18 cellular contexts compared by ENCODE assay signal in the genomic region with DNA sequence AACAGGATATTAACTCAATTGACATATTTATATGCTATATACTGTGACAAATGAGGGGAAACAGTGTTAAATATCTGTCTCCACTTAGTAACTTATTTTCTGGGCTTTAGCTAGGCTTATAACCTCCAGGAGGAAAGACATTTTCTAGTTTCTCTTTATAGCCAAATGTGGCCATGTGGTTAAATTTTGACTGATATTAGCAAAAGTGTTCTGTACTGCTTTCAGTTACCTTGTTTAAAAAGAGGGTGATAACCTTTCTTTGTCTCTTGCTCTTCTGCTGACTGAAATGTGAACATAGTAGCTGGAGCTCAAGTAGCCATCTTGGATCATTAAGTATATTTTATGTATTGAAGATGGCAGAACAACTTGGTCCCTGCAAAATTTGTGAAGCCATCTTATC.
DNase-seq lines count a peak whose midpoint lies in the region; ATAC-seq and TF ChIP-seq lines count a peak whose summit lies in the region.
"Had no signal": no experiment of that assay in that cellular context is flagged by ENCODE, and none has a peak within 500 bp of the region (broad histone marks: within the 10 kb centered on the region; RNA-seq: fewer than 3 reads in every experiment).

No MANE protein-coding gene starts in this region.

- H3K79me2 ChIP-seq in neural progenitor cell (ENCODE audit: low read depth): no peaks in the 10 kb centered on the region

- H2AFZ ChIP-seq in neural progenitor cell (replicated peaks): no peak overlapping the region
- H2AFZ ChIP-seq: GM23338 had no signal

- H3K27ac ChIP-seq in neural progenitor cell: no peak overlapping the region
- H3K27ac ChIP-seq: A549, RWPE1, SJSA1 had no signal

- H3K4me1 Mint-ChIP-seq in neural progenitor cell: peaks cover 20% of the 10 kb centered on the region
- H3K4me1 Mint-ChIP-seq: CD14-positive monocyte had no signal

- no peak overlapping the region for H3K4me3 Mint-ChIP-seq in neural progenitor cell
- H3K4me3 Mint-ChIP-seq: CD14-positive monocyte, GM23338, HFFc6 had no signal

- peaks cover 23% of the 10 kb centered on the region for H3K36me3 Mint-ChIP-seq in neural progenitor cell
- H3K36me3 Mint-ChIP-seq: CD14-positive monocyte had no signal

- ATAC-seq in GM18508 (IDR thresholded peaks at IDR 0.05; ENCODE audit: insufficient read depth, unreplicated experiment): peak; percentile 67
- peak; percentile 42 for ATAC-seq in GM21786 (IDR thresholded peaks at IDR 0.05; ENCODE audit: unreplicated experiment)
- peak; percentile 57 for ATAC-seq in HG03342 (IDR thresholded peaks at IDR 0.05; ENCODE audit: unreplicated experiment)
- no peak for ATAC-seq in GM18517 (IDR thresholded peaks at IDR 0.05; ENCODE audit: unreplicated experiment)
- ATAC-seq: A549, GM23338 had no signal

- no peaks in the 10 kb centered on the region for H4K20me1 ChIP-seq in neural progenitor cell (ENCODE audit: low read depth)

- no peak overlapping the region for H3K27ac Mint-ChIP-seq in neural progenitor cell
- H3K27ac Mint-ChIP-seq: CD14-positive monocyte, GM23338, HFFc6 had no signal

- H3K4me3 ChIP-seq in neural progenitor cell: no peak overlapping the region
- H3K4me3 ChIP-seq: A549, GM23338, SJSA1 had no signal

- peaks cover 47% of the 10 kb centered on the region for H3K9me3 Mint-ChIP-seq in neural progenitor cell
- H3K9me3 Mint-ChIP-seq: GM23338 had no signal

- no peak overlapping the region for H3K9ac ChIP-seq in neural progenitor cell

- H3K9me3 ChIP-seq in neural progenitor cell (ENCODE audit: low read depth): no peaks in the 10 kb centered on the region
- H3K9me3 ChIP-seq: A549, SJSA1 had no signal

- no peaks in the 10 kb centered on the region for H3K36me3 ChIP-seq in neural progenitor cell
- H3K36me3 ChIP-seq: SJSA1 had no signal

- TF ChIP-seq CTCF in neural progenitor cell (IDR thresholded peaks at IDR 0.05): no peak

- H3K4me1 ChIP-seq in neural progenitor cell: peaks cover 34% of the 10 kb centered on the region
- H3K4me1 ChIP-seq: A549, SJSA1 had no signal

- DNase-seq in neural progenitor cell (ENCODE audit: low spot score) (no peak), T1000 (lab: John Stamatoyannopoulos, UW) (no peak), EL (no peak)
- no peak for DNase-seq in stimulated activated CD4-positive, alpha-beta T cell treated with anti-CD3 and anti-CD28 coated beads, Interleukin-1b, Interleukin-23, amount 100 ng/mL, for 48 hours
- DNase-seq: DMS153, HFFc6, KG1, NCI-H1092, NCI-H1694 had no signal

- H3K27me3 ChIP-seq in neural progenitor cell: no peaks in the 10 kb centered on the region
- H3K27me3 ChIP-seq: SJSA1 had no signal

- no peaks in the 10 kb centered on the region for H3K27me3 Mint-ChIP-seq in neural progenitor cell (ENCODE audit: insufficient read depth, low read depth)

- no peaks in the 10 kb centered on the region for H3F3A ChIP-seq in neural progenitor cell (ENCODE audit: low read depth)

- peak overlapping the region; percentile 21 for H3K4me2 ChIP-seq in neural progenitor cell
- H3K4me2 ChIP-seq: A549, GM23338 had no signal
